15 cellular contexts compared by ENCODE assay signal in the genomic region with DNA sequence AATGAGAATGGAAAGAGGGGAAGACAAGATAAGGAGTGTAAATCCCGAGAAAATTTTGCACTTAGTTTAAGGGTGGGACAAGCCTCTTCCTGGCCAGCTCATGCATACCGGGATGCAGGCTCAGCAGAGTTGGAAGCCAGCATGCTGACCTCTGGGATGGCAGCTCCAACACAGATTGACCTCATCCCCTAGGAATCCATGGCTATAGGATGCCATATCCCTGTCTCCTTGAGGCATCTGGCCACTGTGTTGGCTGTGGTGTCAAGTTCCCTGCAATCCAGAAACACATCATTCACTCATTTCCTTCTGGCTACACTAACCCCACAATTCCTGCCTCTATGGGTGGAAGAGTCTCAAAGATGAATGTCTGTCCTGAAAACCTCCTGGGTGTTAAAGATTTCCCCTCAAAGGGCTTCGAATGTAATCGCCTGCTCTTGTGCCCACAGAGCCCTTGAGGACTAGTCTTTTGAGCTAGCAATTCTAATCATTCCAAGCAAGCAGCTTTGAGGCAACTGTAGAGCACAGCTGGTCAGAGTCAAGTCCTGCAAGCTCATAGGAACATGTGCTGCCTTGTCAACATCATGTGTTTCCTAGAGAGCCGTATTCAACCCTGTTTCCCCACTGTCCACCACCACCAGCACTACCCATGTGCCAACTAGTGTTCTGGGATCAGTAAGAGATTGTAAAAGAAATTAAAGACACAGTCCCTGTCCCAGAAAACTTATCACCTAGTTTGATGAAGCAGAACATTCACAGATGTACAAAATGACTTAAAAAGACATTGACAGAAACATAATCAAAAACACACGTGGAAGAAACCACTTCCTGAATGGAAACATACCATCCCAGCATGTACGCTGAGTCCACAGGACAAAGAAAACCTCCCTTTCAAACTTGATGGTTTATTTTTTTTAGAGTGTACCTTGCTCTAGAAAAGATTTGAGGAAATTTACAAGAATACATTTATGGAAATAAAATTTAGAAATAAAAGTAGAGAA.
DNase-seq lines count a peak whose midpoint lies in the region; FAIRE-seq lines count a peak whose summit lies in the region.
"Had no signal": no experiment of that assay in that cellular context is flagged by ENCODE, and none has a peak within 500 bp of the region (broad histone marks: within the 10 kb centered on the region; RNA-seq: fewer than 3 reads in every experiment).

No MANE protein-coding gene starts in this region.

- DNase-seq in GM04503 (ENCODE audit: low read depth) (peak; percentile 71), RPMI7951 (ENCODE audit: low read depth) (peak; percentile 65), fibroblast of peridontal ligament (ENCODE audit: extremely low read depth) (peak; percentile 84), urothelium cell line (ENCODE audit: low spot score) (peak; percentile 32), amygdala (lab: John Stamatoyannopoulos, UW) (no peak), DMS53 treated with DMSO at 0.1 percent for 48 hours (lab: John Stamatoyannopoulos, UW; ENCODE audit: unreplicated experiment) (no peak), NK-92 (lab: John Stamatoyannopoulos, UW; ENCODE audit: unreplicated experiment) (no peak)
- DNase-seq: activated CD4-positive, alpha-beta memory T cell treated with anti-CD3 and anti-CD28 coated beads, Interleukin-2, amount 10 ng/mL, durations not matched to agents 7 days and 5 days; activated naive CD8-positive, alpha-beta T cell treated with anti-CD3 and anti-CD28 coated beads, Interleukin-2, amount 50 U/mL, for 24 hours; activated T-cell treated with anti-CD3 and anti-CD28 coated beads, Interleukin-2, amount 50 U/mL, for 48 hours; COR-L47; immature natural killer cell; sigmoid colon; stimulated activated CD4-positive, alpha-beta T cell treated with anti-CD3 and anti-CD28 coated beads, Interleukin-4, amount 100 ng/mL, for 1 hour; stimulated activated CD8-positive, alpha-beta memory T cell treated with anti-CD3 and anti-CD28 coated beads, Interleukin-4, amount 100 ng/mL, for 48 hours had no signal

- no peak for FAIRE-seq in urothelium cell line (lab: Jason Lieb, UNC)

Comparison
In these comparisons a context has a peak if more than half of its experiments do, and no peak if none do; other contexts are left out.
1. DNase-seq: peak in GM04503 (single experiment), RPMI7951 (single experiment), fibroblast of peridontal ligament (single experiment) and urothelium cell line (single experiment); none in amygdala (0 of 56), DMS53 treated with DMSO at 0.1 percent for 48 hours (single experiment) and NK-92 (single experiment).